25 cellular contexts compared by ENCODE assay signal in the genomic region with DNA sequence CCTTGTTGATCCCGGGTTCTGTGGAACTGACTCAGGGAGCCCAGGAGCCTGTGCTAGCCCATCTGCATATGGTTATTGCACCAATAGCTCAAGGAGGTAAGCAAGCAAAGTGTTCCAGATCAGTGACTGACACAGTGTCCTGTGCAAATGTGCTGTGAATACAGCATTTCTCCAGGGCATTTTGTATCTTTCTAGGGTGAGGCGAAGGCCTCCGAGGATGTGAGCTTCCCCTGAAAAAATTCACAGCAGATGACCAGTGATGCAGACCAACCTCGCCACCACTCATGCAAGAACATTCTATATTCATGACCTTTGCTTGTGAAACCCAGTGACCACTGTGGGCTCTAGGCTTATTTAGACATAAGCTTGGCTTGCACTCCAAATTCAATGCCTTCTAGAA. TPM values are rescaled to one million over a fixed set of nuclear protein-coding genes. Genes with fewer than 3 reads are reported as not detected.
DNase-seq lines count a peak whose midpoint lies in the region; ATAC-seq, FAIRE-seq and TF ChIP-seq lines count a peak whose summit lies in the region.
"Had no signal": no experiment of that assay in that cellular context is flagged by ENCODE, and none has a peak within 500 bp of the region (broad histone marks: within the 10 kb centered on the region; RNA-seq: fewer than 3 reads in every experiment).

No MANE protein-coding gene starts in this region.

- WGBS in thyroid gland, 2 donors, result 87 to 92% methylated on average over 4 of the region's 4 CpGs

- intact Hi-C loops in activated CD4-positive, alpha-beta memory T cell treated with anti-CD3 and anti-CD28 coated beads for 36 hours (cut with micrococcal nuclease), result no loop called here
- intact Hi-C loops in thyroid gland (cut with DNase I), result no loop called here

- H3K36me3 Mint-ChIP-seq in activated CD4-positive, alpha-beta memory T cell treated with anti-CD3 and anti-CD28 coated beads, Interleukin-2, amount 10 ng/mL, durations not matched to agents 7 days and 5 days (ENCODE audit: low read depth), result peaks cover 9% of the 10 kb centered on the region
- H3K36me3 Mint-ChIP-seq in activated CD4-positive, alpha-beta memory T cell treated with anti-CD3 and anti-CD28 coated beads for 36 hours, result no peaks in the 10 kb centered on the region
- H3K36me3 Mint-ChIP-seq: activated naive CD8-positive, alpha-beta T cell had no signal

- FAIRE-seq in GM18507 (lab: Jason Lieb, UNC), result peak; percentile 59
- FAIRE-seq: kidney, TTC549 had no signal

- H3K36me3 ChIP-seq in thyroid gland, result no peaks in the 10 kb centered on the region
- H3K36me3 ChIP-seq: esophagus muscularis mucosa, gastroesophageal sphincter had no signal

- peaks cover 3% of the 10 kb centered on the region for H3K9me3 Mint-ChIP-seq in activated CD4-positive, alpha-beta memory T cell treated with anti-CD3 and anti-CD28 coated beads, Interleukin-2, amount 10 ng/mL, durations not matched to agents 7 days and 5 days
- no peaks in the 10 kb centered on the region for H3K9me3 Mint-ChIP-seq in activated CD4-positive, alpha-beta memory T cell treated with anti-CD3 and anti-CD28 coated beads for 36 hours
- H3K9me3 Mint-ChIP-seq: CD4-positive, alpha-beta T cell; effector memory CD8-positive, alpha-beta T cell; H9 had no signal

- no peak for ATAC-seq in HG03439 (IDR thresholded peaks at IDR 0.05; ENCODE audit: unreplicated experiment)
- no peak for ATAC-seq in GM18873 (IDR thresholded peaks at IDR 0.05; ENCODE audit: low FRiP score, unreplicated experiment)
- ATAC-seq: gastroesophageal sphincter had no signal

- peak; percentile 15 for DNase-seq in activated CD4-positive, alpha-beta memory T cell treated with anti-CD3 and anti-CD28 coated beads, Interleukin-2, amount 10 ng/mL, durations not matched to agents 7 days and 5 days
- no peak for DNase-seq in activated CD4-positive, alpha-beta memory T cell treated with anti-CD3 and anti-CD28 coated beads for 36 hours
- DNase-seq in GM18507 (ENCODE audit: extremely low spot score, insufficient read length, low read depth) (no peak), renal cortical epithelial cell (ENCODE audit: low read depth) (peak; percentile 62), thyroid gland (no peak)
- peak; percentile 45 for DNase-seq in activated CD8-positive, alpha-beta memory T cell treated with anti-CD3 and anti-CD28 coated beads, Interleukin-2, amount 50 U/mL, for 48 hours
- DNase-seq: activated CD4-positive, alpha-beta T cell treated with anti-CD3 and anti-CD28 coated beads, Interleukin-2, amount 50 U/mL, for 1 hour; H9; kidney; NCI-H1092; NCI-H2029 treated with DMSO at 0.1 percent for 48 hours; NCI-H510A; nucleus accumbens; stimulated activated CD4-positive, alpha-beta T cell treated with anti-CD3 and anti-CD28 coated beads, Interleukin-12 subunit alpha, Interleukin-12 subunit beta, amount 100 ng/mL, for 4 hours had no signal

- H3K9me3 ChIP-seq in thyroid gland, result no peaks in the 10 kb centered on the region
- H3K9me3 ChIP-seq: esophagus muscularis mucosa, gastroesophageal sphincter had no signal

- H3K4me3 ChIP-seq in thyroid gland (replicated peaks in 1 of 3), result no peak overlapping the region
- H3K4me3 ChIP-seq: esophagus muscularis mucosa, gastroesophageal sphincter had no signal

- H3K27ac Mint-ChIP-seq in activated CD4-positive, alpha-beta memory T cell treated with anti-CD3 and anti-CD28 coated beads, Interleukin-2, amount 10 ng/mL, durations not matched to agents 7 days and 5 days, result peak overlapping the region; percentile 82
- no peak overlapping the region for H3K27ac Mint-ChIP-seq in activated CD4-positive, alpha-beta memory T cell treated with anti-CD3 and anti-CD28 coated beads for 36 hours
- H3K27ac Mint-ChIP-seq: activated naive CD8-positive, alpha-beta T cell; CD4-positive, alpha-beta T cell; H9 had no signal

- no peak for TF ChIP-seq CTCF in thyroid gland (IDR thresholded peaks at IDR 0.05)

- no peaks in the 10 kb centered on the region for H3K27me3 Mint-ChIP-seq in activated CD4-positive, alpha-beta memory T cell treated with anti-CD3 and anti-CD28 coated beads, Interleukin-2, amount 10 ng/mL, durations not matched to agents 7 days and 5 days
- H3K27me3 Mint-ChIP-seq in activated CD4-positive, alpha-beta memory T cell treated with anti-CD3 and anti-CD28 coated beads for 36 hours, result peaks cover 3% of the 10 kb centered on the region
- H3K27me3 Mint-ChIP-seq: effector memory CD8-positive, alpha-beta T cell had no signal

- H3K4me1 Mint-ChIP-seq in activated CD4-positive, alpha-beta memory T cell treated with anti-CD3 and anti-CD28 coated beads, Interleukin-2, amount 10 ng/mL, durations not matched to agents 7 days and 5 days, result peaks cover 62% of the 10 kb centered on the region
- peaks cover 47% of the 10 kb centered on the region for H3K4me1 Mint-ChIP-seq in activated CD4-positive, alpha-beta memory T cell treated with anti-CD3 and anti-CD28 coated beads for 36 hours (ENCODE audit: low read depth)
- H3K4me1 Mint-ChIP-seq: H9 had no signal

- no peak for TF ChIP-seq POLR2A in thyroid gland (IDR thresholded peaks at IDR 0.05)

- H3K27me3 ChIP-seq in thyroid gland, result no peaks in the 10 kb centered on the region
- H3K27me3 ChIP-seq: esophagus muscularis mucosa had no signal

- H3K27ac ChIP-seq in thyroid gland, result no peak overlapping the region
- H3K27ac ChIP-seq: esophagus muscularis mucosa, gastroesophageal sphincter had no signal

- POLR2A ChIA-PET in activated CD4-positive, alpha-beta memory T cell treated with anti-CD3 and anti-CD28 coated beads, Interleukin-2, amount 10 ng/mL, durations not matched to agents 7 days and 5 days (lab: Charles Lee), result interaction anchor here (0.9 to 6.6 kb wide), 11 partner anchors 13 to 470 kb away, joined by 3 to 50 read pairs (median 8); a partner anchor contains a TSS
- POLR2A ChIA-PET in activated CD4-positive, alpha-beta memory T cell treated with anti-CD3 and anti-CD28 coated beads for 36 hours (lab: Charles Lee), result interaction anchor here (1.5 kb wide), 1 partner anchor 13 kb away, joined by 4 read pairs; no protein-coding TSS in a partner anchor

- H3K4me1 ChIP-seq in thyroid gland, result no peaks in the 10 kb centered on the region
- H3K4me1 ChIP-seq: esophagus muscularis mucosa, gastroesophageal sphincter had no signal

- no peak overlapping the region for H3K4me3 Mint-ChIP-seq in activated CD4-positive, alpha-beta memory T cell treated with anti-CD3 and anti-CD28 coated beads, Interleukin-2, amount 10 ng/mL, durations not matched to agents 7 days and 5 days
- no peak overlapping the region for H3K4me3 Mint-ChIP-seq in activated CD4-positive, alpha-beta memory T cell treated with anti-CD3 and anti-CD28 coated beads for 36 hours
- H3K4me3 Mint-ChIP-seq: CD4-positive, alpha-beta T cell; H9 had no signal

- CTCF ChIA-PET in activated CD4-positive, alpha-beta memory T cell treated with anti-CD3 and anti-CD28 coated beads, Interleukin-2, amount 10 ng/mL, durations not matched to agents 7 days and 5 days (lab: Charles Lee), result interaction anchor here (1.3 to 5.4 kb wide), 5 partner anchors 14 to 80 kb away, joined by 6 to 70 read pairs (median 35); no protein-coding TSS in a partner anchor
- CTCF ChIA-PET in activated CD4-positive, alpha-beta memory T cell treated with anti-CD3 and anti-CD28 coated beads for 36 hours (lab: Charles Lee), result interaction anchor here (0.7 to 6.1 kb wide), 5 partner anchors 14 to 91 kb away, joined by 4 to 60 read pairs (median 19); no protein-coding TSS in a partner anchor

RNA-seq across cellular contexts. Expression of a gene that starts 15.2 kb away (rescaled TPM):
- not detected for total RNA-seq in activated CD4-positive, alpha-beta memory T cell treated with anti-CD3 and anti-CD28 coated beads, Interleukin-2, amount 10 ng/mL, durations not matched to agents 7 days and 5 days
- not detected for total RNA-seq in activated CD4-positive, alpha-beta memory T cell treated with anti-CD3 and anti-CD28 coated beads for 36 hours
- total RNA-seq in renal cortical epithelial cell (not detected in 2 replicates), thyroid gland (not detected)
- total RNA-seq: A673; CD4-positive, alpha-beta T cell; chondrocyte; esophagus muscularis mucosa; H9; kidney; lung microvascular endothelial cell had no signal

RNA-seq across cellular contexts. Expression of a gene that starts 58.8 kb away (rescaled TPM):
- total RNA-seq in activated CD4-positive, alpha-beta memory T cell treated with anti-CD3 and anti-CD28 coated beads, Interleukin-2, amount 10 ng/mL, durations not matched to agents 7 days and 5 days, result 10 to 100 TPM; 63.3 to 66.3 TPM
- total RNA-seq in activated CD4-positive, alpha-beta memory T cell treated with anti-CD3 and anti-CD28 coated beads for 36 hours, result 10 to 100 TPM; 42.1 to 46.1 TPM
- 0.40 and 4.2 TPM in 2 replicates for total RNA-seq in renal cortical epithelial cell
- total RNA-seq in thyroid gland, result under 1 TPM in 3 of 4 donors, not detected in 1; 0.13 to 0.29 (median 0.22) TPM

RNA-seq across cellular contexts. Expression of a gene that starts 59.8 kb away (rescaled TPM):
- total RNA-seq in activated CD4-positive, alpha-beta memory T cell treated with anti-CD3 and anti-CD28 coated beads, Interleukin-2, amount 10 ng/mL, durations not matched to agents 7 days and 5 days, result 100 to 1,000 TPM; 152 to 158 TPM
- 10 to 100 TPM; 88.8 to 91.3 TPM for total RNA-seq in activated CD4-positive, alpha-beta memory T cell treated with anti-CD3 and anti-CD28 coated beads for 36 hours
- total RNA-seq in renal cortical epithelial cell (72.9 and 91.2 TPM in 2 replicates), thyroid gland (10 to 100 TPM; 15.6 to 40.3 (median 23.9) TPM)

Comparison
In these comparisons a context has a peak if more than half of its experiments do, and no peak if none do; other contexts are left out.
1. DNase-seq: peak in activated CD4-positive, alpha-beta memory T cell treated with anti-CD3 and anti-CD28 coated beads, Interleukin-2, amount 10 ng/mL, durations not matched to agents 7 days and 5 days (single experiment), activated CD8-positive, alpha-beta memory T cell treated with anti-CD3 and anti-CD28 coated beads, Interleukin-2, amount 50 U/mL, for 48 hours (single experiment) and renal cortical epithelial cell (single experiment); none in activated CD4-positive, alpha-beta memory T cell treated with anti-CD3 and anti-CD28 coated beads for 36 hours (single experiment), GM18507 (single experiment) and thyroid gland (0 of 2).